Comparison of ENCODE assay signal across 1 cellular context in the genomic region with DNA sequence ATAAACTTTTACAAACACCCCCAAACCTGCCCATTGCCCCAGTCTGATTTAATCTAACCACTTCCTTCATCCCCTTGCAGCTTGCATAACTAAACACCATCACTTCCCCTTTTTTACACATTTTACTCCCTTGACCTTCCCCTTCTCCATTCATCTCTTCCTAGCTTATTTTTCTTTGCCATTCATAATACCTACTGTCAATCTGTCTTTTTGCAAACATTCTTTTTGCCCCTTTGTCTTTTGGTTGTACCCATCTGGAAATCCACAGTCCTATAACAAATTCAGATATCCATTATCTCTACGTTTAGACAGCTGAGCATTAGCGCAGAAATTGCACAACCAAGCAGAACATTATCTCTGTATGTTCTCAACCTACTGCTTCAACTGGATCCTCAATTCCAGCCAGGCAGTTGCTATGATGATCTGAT.
TF ChIP-seq lines count a peak whose summit lies in the region.

No MANE protein-coding gene starts in this region.

TF ChIP-seq in K562, 482 proteins besides CTCF, POLR2A, EP300 and RAD21 (continued from another document and continues in another):
- TF ChIP-seq CEBPG (CRISPR knock-in tag; IDR thresholded peaks at IDR 0.05) (peak; percentile 88), CEBPG (tag; conservative IDR thresholded peaks at IDR 0.05 in 1 of 2, IDR thresholded peaks at IDR 0.05 in 1 of 2) (peak; percentile 91 to 98), SMARCC2 (IDR thresholded peaks at IDR 0.05; ENCODE audit: low read depth) (peak; percentile 89; the same call in 1 of the 2 replicates), FOSL1 (tag; conservative IDR thresholded peaks at IDR 0.05) (peak; percentile 48; the same call in 1 of the 2 replicates), SIN3B (IDR thresholded peaks at IDR 0.05; ENCODE audit: low read depth) (no peak), FOXJ2 (tag; IDR thresholded peaks at IDR 0.05) (peak; percentile 69; the same call in 1 of the 2 replicates), TRIM24 (IDR thresholded peaks at IDR 0.05) (peak; percentile 91 to 93), HMG20A (CRISPR knock-in tag; conservative IDR thresholded peaks at IDR 0.05) (0 out of 2 replicates have a peak, but pooled peaks have one; percentile 27), ELF4 (CRISPR knock-in tag; IDR thresholded peaks at IDR 0.05) (peak; percentile 95), FOXA3 (CRISPR knock-in tag; conservative IDR thresholded peaks at IDR 0.05 in 1 of 2, IDR thresholded peaks at IDR 0.05 in 1 of 2) (0 out of 4 replicates have a peak, but pooled peaks of 1 of the 2 experiments have one; percentile 15), GABPB1 (CRISPR knock-in tag; IDR thresholded peaks at IDR 0.05) (peak; percentile 60; the same call in 1 of the 2 replicates), STAT5A (IDR thresholded peaks at IDR 0.05; ENCODE audit: borderline replicate concordance, low read length) (peak; percentile 22; the same call in 1 of the 2 replicates), FOXP1 (CRISPR knock-in tag; IDR thresholded peaks at IDR 0.05) (no peak), ZNF644 (tag; IDR thresholded peaks at IDR 0.05; ENCODE audit: low read depth) (peak; percentile 75; the same call in 1 of the 2 replicates), NBN (IDR thresholded peaks at IDR 0.05; ENCODE audit: low read depth) (peak; percentile 84; the same call in 1 of the 2 replicates), MEIS2 (IDR thresholded peaks at IDR 0.05; ENCODE audit: partially characterized antibody) (peak; percentile 32), EP400 (IDR thresholded peaks at IDR 0.05) (0 out of 2 replicates have a peak, but pooled peaks have one; percentile 31), RNF2 (IDR thresholded peaks at IDR 0.05) (peak; percentile 80; the same call in 1 of the 2 replicates), SMAD3 (CRISPR knock-in tag; conservative IDR thresholded peaks at IDR 0.05) (0 out of 2 replicates have a peak, but pooled peaks have one; percentile 4), SOX6 (IDR thresholded peaks at IDR 0.05) (peak; percentile 56; the same call in 1 of the 2 replicates), CTBP1 (IDR thresholded peaks at IDR 0.05; ENCODE audit: borderline replicate concordance) (peak; percentile 82), ZNF717 (CRISPR knock-in tag; IDR thresholded peaks at IDR 0.05) (no peak), NR2C1 (IDR thresholded peaks at IDR 0.05) (peak; percentile 50; the same call in 1 of the 2 replicates), NR2C1 (tag; IDR thresholded peaks at IDR 0.05) (0 out of 2 replicates have a peak, but pooled peaks have one; percentile 37), SMAD4 (CRISPR knock-in tag; conservative IDR thresholded peaks at IDR 0.05) (0 out of 2 replicates have a peak, but pooled peaks have one; percentile 14), SMARCE1 (IDR thresholded peaks at IDR 0.05) (peak; percentile 99), LEF1 (IDR thresholded peaks at IDR 0.05) (peak; percentile 51; the same call in 1 of the 2 replicates), ARID1B (IDR thresholded peaks at IDR 0.05) (peak; percentile 93), RFX5 (IDR thresholded peaks at IDR 0.05; ENCODE audit: low read depth, low read length) (peak; percentile 56; the same call in 1 of the 2 replicates), FOXK2 (conservative IDR thresholded peaks at IDR 0.05 in 1 of 2, IDR thresholded peaks at IDR 0.05 in 1 of 2; ENCODE audit: low read depth in 2 of 2) (peak in 1 of 2 experiments; percentile 57; a peak in 2 of 4 replicates)
- TF ChIP-seq, protein P1, sequence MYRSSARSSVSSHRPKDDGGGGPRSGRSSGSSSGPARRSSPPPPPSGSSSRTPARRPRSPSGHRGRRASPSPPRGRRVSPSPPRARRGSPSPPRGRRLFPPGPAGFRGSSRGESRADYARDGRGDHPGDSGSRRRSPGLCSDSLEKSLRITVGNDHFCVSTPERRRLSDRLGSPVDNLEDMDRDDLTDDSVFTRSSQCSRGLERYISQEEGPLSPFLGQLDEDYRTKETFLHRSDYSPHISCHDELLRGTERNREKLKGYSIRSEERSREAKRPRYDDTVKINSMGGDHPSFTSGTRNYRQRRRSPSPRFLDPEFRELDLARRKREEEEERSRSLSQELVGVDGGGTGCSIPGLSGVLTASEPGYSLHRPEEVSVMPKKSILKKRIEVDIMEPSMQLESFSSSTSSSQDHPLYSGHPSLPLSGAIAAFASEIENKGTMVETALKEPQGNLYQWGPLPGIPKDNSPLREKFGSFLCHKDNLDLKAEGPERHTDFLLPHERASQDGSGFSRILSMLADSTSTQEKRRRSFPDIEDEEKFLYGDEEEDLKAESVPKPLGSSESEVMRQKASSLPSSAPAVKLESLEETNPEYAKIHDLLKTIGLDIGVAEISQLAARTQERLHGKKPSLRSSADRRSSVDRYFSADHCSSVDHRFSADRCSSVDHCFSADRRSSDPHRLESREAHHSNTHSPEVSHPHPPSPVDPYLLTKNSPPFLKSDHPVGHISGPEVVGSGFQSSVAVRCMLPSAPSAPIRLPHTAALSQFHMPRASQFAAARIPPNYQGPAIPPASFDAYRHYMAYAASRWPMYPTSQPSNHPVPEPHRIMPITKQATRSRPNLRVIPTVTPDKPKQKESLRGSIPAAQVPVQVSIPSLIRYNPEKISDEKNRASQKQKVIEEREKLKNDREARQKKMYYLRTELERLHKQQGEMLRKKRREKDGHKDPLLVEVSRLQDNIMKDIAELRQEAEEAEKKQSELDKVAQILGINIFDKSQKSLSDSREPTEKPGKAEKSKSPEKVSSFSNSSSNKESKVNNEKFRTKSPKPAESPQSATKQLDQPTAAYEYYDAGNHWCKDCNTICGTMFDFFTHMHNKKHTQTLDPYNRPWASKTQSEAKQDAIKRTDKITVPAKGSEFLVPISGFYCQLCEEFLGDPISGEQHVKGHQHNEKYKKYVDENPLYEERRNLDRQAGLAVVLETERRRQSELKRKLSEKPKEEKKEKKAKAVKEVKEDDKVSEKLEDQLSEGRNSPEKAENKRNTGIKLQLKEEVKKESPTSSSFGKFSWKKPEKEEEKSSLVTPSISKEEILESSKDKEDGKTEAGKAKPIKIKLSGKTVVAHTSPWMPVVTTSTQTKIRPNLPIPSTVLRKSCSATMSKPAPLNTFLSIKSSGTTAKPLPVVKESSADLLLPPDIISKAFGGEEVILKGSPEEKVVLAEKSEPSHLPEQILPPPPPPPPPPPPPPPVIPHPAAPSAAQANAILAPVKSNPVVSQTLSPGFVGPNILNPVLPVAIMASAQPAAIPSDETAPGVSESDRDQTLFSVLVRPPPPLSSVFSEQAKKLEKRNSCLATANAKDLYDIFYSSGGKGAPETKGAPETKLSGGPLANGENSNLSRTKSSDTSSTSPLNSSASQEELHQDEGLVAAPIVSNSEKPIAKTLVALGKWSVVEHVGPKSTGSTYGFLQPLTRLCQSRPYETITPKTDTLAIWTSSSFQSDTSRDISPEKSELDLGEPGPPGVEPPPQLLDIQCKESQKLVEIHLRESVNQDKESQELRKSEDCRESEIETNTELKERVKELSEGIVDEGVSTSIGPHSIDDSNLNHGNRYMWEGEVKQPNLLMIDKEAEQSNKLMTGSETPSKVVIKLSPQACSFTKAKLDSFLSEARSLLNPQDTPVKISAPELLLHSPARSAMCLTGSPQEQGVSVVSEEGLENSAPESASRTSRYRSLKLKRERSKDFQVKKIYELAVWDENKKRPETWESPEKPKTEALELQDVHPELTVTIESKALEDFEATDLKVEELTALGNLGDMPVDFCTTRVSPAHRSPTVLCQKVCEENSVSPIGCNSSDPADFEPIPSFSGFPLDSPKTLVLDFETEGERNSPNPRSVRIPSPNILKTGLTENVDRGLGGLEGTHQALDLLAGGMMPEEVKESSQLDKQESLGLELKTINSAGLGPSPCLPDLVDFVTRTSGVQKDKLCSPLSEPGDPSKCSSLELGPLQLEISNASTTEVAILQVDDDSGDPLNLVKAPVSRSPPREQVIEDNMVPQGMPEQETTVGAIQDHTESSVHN (IDR thresholded peaks at IDR 0.05; ENCODE audit: borderline replicate concordance in 1 of 2, low read depth in 1 of 2), result 0 out of 4 replicates have a peak, but pooled peaks of 1 of the 2 experiments have one; percentile 24
- TF ChIP-seq, protein P2, sequence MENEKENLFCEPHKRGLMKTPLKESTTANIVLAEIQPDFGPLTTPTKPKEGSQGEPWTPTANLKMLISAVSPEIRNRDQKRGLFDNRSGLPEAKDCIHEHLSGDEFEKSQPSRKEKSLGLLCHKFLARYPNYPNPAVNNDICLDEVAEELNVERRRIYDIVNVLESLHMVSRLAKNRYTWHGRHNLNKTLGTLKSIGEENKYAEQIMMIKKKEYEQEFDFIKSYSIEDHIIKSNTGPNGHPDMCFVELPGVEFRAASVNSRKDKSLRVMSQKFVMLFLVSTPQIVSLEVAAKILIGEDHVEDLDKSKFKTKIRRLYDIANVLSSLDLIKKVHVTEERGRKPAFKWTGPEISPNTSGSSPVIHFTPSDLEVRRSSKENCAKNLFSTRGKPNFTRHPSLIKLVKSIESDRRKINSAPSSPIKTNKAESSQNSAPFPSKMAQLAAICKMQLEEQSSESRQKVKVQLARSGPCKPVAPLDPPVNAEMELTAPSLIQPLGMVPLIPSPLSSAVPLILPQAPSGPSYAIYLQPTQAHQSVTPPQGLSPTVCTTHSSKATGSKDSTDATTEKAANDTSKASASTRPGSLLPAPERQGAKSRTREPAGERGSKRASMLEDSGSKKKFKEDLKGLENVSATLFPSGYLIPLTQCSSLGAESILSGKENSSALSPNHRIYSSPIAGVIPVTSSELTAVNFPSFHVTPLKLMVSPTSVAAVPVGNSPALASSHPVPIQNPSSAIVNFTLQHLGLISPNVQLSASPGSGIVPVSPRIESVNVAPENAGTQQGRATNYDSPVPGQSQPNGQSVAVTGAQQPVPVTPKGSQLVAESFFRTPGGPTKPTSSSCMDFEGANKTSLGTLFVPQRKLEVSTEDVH (IDR thresholded peaks at IDR 0.05; ENCODE audit: low read depth, partially characterized antibody), result peak; percentile 54
- TF ChIP-seq, protein P3, sequence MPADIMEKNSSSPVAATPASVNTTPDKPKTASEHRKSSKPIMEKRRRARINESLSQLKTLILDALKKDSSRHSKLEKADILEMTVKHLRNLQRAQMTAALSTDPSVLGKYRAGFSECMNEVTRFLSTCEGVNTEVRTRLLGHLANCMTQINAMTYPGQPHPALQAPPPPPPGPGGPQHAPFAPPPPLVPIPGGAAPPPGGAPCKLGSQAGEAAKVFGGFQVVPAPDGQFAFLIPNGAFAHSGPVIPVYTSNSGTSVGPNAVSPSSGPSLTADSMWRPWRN (IDR thresholded peaks at IDR 0.05; ENCODE audit: low read depth), result peak; percentile 63; the same call in 1 of the 2 replicates
- TF ChIP-seq, protein P4, sequence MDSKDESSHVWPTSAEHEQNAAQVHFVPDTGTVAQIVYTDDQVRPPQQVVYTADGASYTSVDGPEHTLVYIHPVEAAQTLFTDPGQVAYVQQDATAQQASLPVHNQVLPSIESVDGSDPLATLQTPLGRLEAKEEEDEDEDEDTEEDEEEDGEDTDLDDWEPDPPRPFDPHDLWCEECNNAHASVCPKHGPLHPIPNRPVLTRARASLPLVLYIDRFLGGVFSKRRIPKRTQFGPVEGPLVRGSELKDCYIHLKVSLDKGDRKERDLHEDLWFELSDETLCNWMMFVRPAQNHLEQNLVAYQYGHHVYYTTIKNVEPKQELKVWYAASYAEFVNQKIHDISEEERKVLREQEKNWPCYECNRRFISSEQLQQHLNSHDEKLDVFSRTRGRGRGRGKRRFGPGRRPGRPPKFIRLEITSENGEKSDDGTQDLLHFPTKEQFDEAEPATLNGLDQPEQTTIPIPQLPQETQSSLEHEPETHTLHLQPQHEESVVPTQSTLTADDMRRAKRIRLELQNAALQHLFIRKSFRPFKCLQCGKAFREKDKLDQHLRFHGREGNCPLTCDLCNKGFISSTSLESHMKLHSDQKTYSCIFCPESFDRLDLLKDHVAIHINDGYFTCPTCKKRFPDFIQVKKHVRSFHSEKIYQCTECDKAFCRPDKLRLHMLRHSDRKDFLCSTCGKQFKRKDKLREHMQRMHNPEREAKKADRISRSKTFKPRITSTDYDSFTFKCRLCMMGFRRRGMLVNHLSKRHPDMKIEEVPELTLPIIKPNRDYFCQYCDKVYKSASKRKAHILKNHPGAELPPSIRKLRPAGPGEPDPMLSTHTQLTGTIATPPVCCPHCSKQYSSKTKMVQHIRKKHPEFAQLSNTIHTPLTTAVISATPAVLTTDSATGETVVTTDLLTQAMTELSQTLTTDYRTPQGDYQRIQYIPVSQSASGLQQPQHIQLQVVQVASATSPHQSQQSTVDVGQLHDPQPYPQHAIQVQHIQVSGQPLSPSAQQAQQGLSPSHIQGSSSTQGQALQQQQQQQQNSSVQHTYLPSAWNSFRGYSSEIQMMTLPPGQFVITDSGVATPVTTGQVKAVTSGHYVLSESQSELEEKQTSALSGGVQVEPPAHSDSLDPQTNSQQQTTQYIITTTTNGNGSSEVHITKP (IDR thresholded peaks at IDR 0.05; ENCODE audit: partially characterized antibody), result peak; percentile 49
- TF ChIP-seq, protein P5, sequence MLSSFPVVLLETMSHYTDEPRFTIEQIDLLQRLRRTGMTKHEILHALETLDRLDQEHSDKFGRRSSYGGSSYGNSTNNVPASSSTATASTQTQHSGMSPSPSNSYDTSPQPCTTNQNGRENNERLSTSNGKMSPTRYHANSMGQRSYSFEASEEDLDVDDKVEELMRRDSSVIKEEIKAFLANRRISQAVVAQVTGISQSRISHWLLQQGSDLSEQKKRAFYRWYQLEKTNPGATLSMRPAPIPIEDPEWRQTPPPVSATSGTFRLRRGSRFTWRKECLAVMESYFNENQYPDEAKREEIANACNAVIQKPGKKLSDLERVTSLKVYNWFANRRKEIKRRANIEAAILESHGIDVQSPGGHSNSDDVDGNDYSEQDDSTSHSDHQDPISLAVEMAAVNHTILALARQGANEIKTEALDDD (IDR thresholded peaks at IDR 0.05), result peak; percentile 95
- TF ChIP-seq, protein P6, sequence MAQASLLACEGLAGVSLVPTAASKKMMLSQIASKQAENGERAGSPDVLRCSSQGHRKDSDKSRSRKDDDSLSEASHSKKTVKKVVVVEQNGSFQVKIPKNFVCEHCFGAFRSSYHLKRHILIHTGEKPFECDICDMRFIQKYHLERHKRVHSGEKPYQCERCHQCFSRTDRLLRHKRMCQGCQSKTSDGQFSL (CRISPR knock-in tag; IDR thresholded peaks at IDR 0.05), result no peak
- TF ChIP-seq, protein P6 (tag; IDR thresholded peaks at IDR 0.05), result peak in 1 of 2 experiments; percentile 26; a peak in 1 of 4 replicates
- TF ChIP-seq, protein P7, sequence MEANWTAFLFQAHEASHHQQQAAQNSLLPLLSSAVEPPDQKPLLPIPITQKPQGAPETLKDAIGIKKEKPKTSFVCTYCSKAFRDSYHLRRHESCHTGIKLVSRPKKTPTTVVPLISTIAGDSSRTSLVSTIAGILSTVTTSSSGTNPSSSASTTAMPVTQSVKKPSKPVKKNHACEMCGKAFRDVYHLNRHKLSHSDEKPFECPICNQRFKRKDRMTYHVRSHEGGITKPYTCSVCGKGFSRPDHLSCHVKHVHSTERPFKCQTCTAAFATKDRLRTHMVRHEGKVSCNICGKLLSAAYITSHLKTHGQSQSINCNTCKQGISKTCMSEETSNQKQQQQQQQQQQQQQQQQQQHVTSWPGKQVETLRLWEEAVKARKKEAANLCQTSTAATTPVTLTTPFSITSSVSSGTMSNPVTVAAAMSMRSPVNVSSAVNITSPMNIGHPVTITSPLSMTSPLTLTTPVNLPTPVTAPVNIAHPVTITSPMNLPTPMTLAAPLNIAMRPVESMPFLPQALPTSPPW (CRISPR knock-in tag; IDR thresholded peaks at IDR 0.05), result peak; percentile 70
